Comparison of ENCODE assay signal across 16 cellular contexts in genomic region chr9:126673689-126674364, GRCh38.
DNase-seq lines count a peak whose midpoint lies in the region; ATAC-seq and TF ChIP-seq lines count a peak whose summit lies in the region.
"Had no signal": no experiment of that assay in that cellular context is flagged by ENCODE, and none has a peak within 500 bp of the region (broad histone marks: within the 10 kb centered on the region; RNA-seq: fewer than 3 reads in every experiment).

No MANE protein-coding gene starts in this region.

- H3K4me3 ChIP-seq in BE2C (ENCODE audit: low read depth, low read length), result no peak overlapping the region
- H3K4me3 ChIP-seq in iPS-18c (ENCODE audit: insufficient read depth, low read depth, low read length), result peak overlapping the region; percentile 11; the same call in 1 of the 2 replicates

- H3K36me3 ChIP-seq in BE2C, result no peaks in the 10 kb centered on the region

- peaks cover 9% of the 10 kb centered on the region for H3K27me3 ChIP-seq in BE2C

- DNase-seq in BE2C (peak; percentile 53), NCI-H1092 (lab: John Stamatoyannopoulos, UW) (peak; percentile 33), SHP77 treated with DMSO at 0.1 percent for 48 hours (lab: John Stamatoyannopoulos, UW) (peak; percentile 97), DMS79 treated with DMSO at 0.1 percent for 48 hours (lab: John Stamatoyannopoulos, UW) (no peak)
- DNase-seq: activated gamma-delta T cell treated with Interleukin-2 at 50 U/mL for 16 hours; effector CD8-positive, alpha-beta T cell; KBM-7; NCI-H2171; stimulated activated CD4-positive, alpha-beta T cell treated with anti-CD3 and anti-CD28 coated beads, Interleukin-4, amount 100 ng/mL, for 1 hour; T1000 had no signal

- H3K9me3 ChIP-seq in BE2C (no peaks in the 10 kb centered on the region), iPS-18c (ENCODE audit: control insufficient read depth, insufficient read depth, low read length) (no peaks in the 10 kb centered on the region)

- peaks cover 14% of the 10 kb centered on the region for H3K4me1 ChIP-seq in BE2C

- ATAC-seq in HG03469 (IDR thresholded peaks at IDR 0.05; ENCODE audit: unreplicated experiment), result no peak
- no peak for ATAC-seq in GM21367 (IDR thresholded peaks at IDR 0.05; ENCODE audit: unreplicated experiment)
- ATAC-seq in HG03439 (IDR thresholded peaks at IDR 0.05; ENCODE audit: unreplicated experiment), result no peak
- ATAC-seq: right cardiac atrium; stimulated activated effector memory CD8-positive, alpha-beta T cell treated with anti-CD3 and anti-CD28 coated beads, Interleukin-12 subunit alpha, Interleukin-12 subunit beta, amount 100 ng/mL, for 72 hours had no signal

- TF ChIP-seq CTCF in BE2C (IDR thresholded peaks at IDR 0.05; ENCODE audit: low read depth, low read length), result no peak
